ENCODE assay signal across 8 cellular contexts in genomic region chr19:36488816-36489138, GRCh38. TPM values are rescaled to one million over a fixed set of nuclear protein-coding genes. Genes with fewer than 3 reads are reported as not detected.
DNase-seq lines count a peak whose midpoint lies in the region; ATAC-seq and TF ChIP-seq lines count a peak whose summit lies in the region.

No MANE protein-coding gene starts in this region.

- H3K4me3 Mint-ChIP-seq in activated T-cell treated with anti-CD3 and anti-CD28 coated beads, Interleukin-2, amount 50 U/mL, for 4 hours: peak overlapping the region; percentile 93

- peak; percentile 98 for TF ChIP-seq CTCF in HEK293 (tag by site-specific recombination; IDR thresholded peaks at IDR 0.05)
- no peak for TF ChIP-seq CTCF in foreskin keratinocyte (conservative IDR thresholded peaks at IDR 0.05)
- TF ChIP-seq CTCF in prostate gland (IDR thresholded peaks at IDR 0.05): no peak

- H3K9me3 ChIP-seq in HEK293 (ENCODE audit: control insufficient read depth, insufficient read depth, low read depth, low read length) (peaks cover 5% of the 10 kb centered on the region), prostate gland (no peaks in the 10 kb centered on the region)

- POLR2A ChIA-PET in HEK293 (lab: Yijun Ruan, JAX): interaction anchor here (0.5 to 2.3 kb wide), 27 partner anchors 9 to 1106 kb away, joined by 3 to 56 read pairs (median 6); partner anchors contain the start of genes ZFP14, ZFP82, ZNF146 and ZNF260

- peaks cover 18% of the 10 kb centered on the region for H3K9me3 Mint-ChIP-seq in activated T-cell treated with anti-CD3 and anti-CD28 coated beads, Interleukin-2, amount 50 U/mL, for 4 hours

- WGBS in prostate gland: under 1% methylated on average over 12 of the region's 12 CpGs

- H3K4me1 ChIP-seq in HEK293 (ENCODE audit: control insufficient read depth, insufficient read depth, low read length) (0 out of 2 replicates have a peak, but pooled peaks cover 2% of the 10 kb centered on the region), foreskin keratinocyte (no peaks in the 10 kb centered on the region), prostate gland (replicated peaks) (no peaks in the 10 kb centered on the region)

- no peaks in the 10 kb centered on the region for H3K27me3 Mint-ChIP-seq in activated T-cell treated with anti-CD3 and anti-CD28 coated beads, Interleukin-2, amount 50 U/mL, for 4 hours (ENCODE audit: low read depth)

- no peaks in the 10 kb centered on the region for H3K27me3 ChIP-seq in foreskin keratinocyte
- H3K27me3 ChIP-seq in prostate gland (replicated peaks; ENCODE audit: insufficient read depth): no peaks in the 10 kb centered on the region

- peaks cover 4 to 17% of the 10 kb centered on the region in 2 experiments for H3K36me3 ChIP-seq in HEK293 (ENCODE audit: control insufficient read depth in 2 of 2, insufficient read depth in 1 of 2, low read length in 2 of 2)
- H3K36me3 ChIP-seq in prostate gland: no peaks in the 10 kb centered on the region

- H3K4me3 ChIP-seq in HEK293 (ENCODE audit: low read depth, low read length): peak overlapping the region; percentile 58
- H3K4me3 ChIP-seq in prostate gland: peak overlapping the region; percentile 53 to 68

- TF ChIP-seq POLR2A in prostate gland (IDR thresholded peaks at IDR 0.05): no peak

- H3K27ac ChIP-seq in HEK293 (ENCODE audit: extremely low read depth, low read depth, low read length): peak overlapping the region; percentile 95
- peak overlapping the region; percentile 88 for H3K27ac ChIP-seq in foreskin keratinocyte
- H3K27ac ChIP-seq in prostate gland: peak overlapping the region; percentile 96 to 97

- intact Hi-C loops in prostate gland (cut with DNase I): loop anchor here (2.0 kb wide), 1 partner anchor 40 kb away; the partner anchor contains the start of gene ZNF260

- H3K4me1 Mint-ChIP-seq in activated T-cell treated with anti-CD3 and anti-CD28 coated beads, Interleukin-2, amount 50 U/mL, for 4 hours (ENCODE audit: low read depth): peaks cover 30% of the 10 kb centered on the region

- DNase-seq in NCI-H2107 treated with DMSO at 0.1 percent for 48 hours (lab: John Stamatoyannopoulos, UW; ENCODE audit: unreplicated experiment) (peak; percentile 1), NCI-H2107 (lab: John Stamatoyannopoulos, UW) (no peak), NCI-H146 (lab: John Stamatoyannopoulos, UW) (peak; percentile 53), foreskin keratinocyte (no peak), prostate gland (ENCODE audit: low spot score) (no peak)
- peak; percentile 38 for DNase-seq in activated T-cell treated with anti-CD3 and anti-CD28 coated beads, Interleukin-2, amount 50 U/mL, for 4 hours

- ATAC-seq in activated T-cell treated with anti-CD3 and anti-CD28 coated beads, Interleukin-2, amount 50 U/mL, for 4 hours: peak; percentile 20 to 26
- ATAC-seq in foreskin keratinocyte: no peak
- ATAC-seq in HG03139 (IDR thresholded peaks at IDR 0.05; ENCODE audit: unreplicated experiment): no peak

- peaks cover 13% of the 10 kb centered on the region for H3K36me3 Mint-ChIP-seq in activated T-cell treated with anti-CD3 and anti-CD28 coated beads, Interleukin-2, amount 50 U/mL, for 4 hours (ENCODE audit: insufficient read depth)

- CTCF ChIA-PET in HEK293 (lab: Yijun Ruan, JAX): no interaction called here

TF ChIP-seq in HEK293, 187 proteins besides CTCF, POLR2A, EP300 and RAD21 (continues in another document):
- TF ChIP-seq ZNF211 (tag by site-specific recombination; IDR thresholded peaks at IDR 0.05; ENCODE audit: low read depth) (no peak), ZFP69B (tag by site-specific recombination; IDR thresholded peaks at IDR 0.05) (no peak), BCL11B (tag by site-specific recombination; IDR thresholded peaks at IDR 0.05; ENCODE audit: low read depth) (no peak), SCRT2 (tag by site-specific recombination; IDR thresholded peaks at IDR 0.05) (peak; percentile 100), ZNF473 (tag by site-specific recombination; IDR thresholded peaks at IDR 0.05) (0 out of 2 replicates have a peak, but pooled peaks have one; percentile 32), MZF1 (tag by site-specific recombination; IDR thresholded peaks at IDR 0.05; ENCODE audit: borderline replicate concordance) (0 out of 2 replicates have a peak, but pooled peaks have one; percentile 60), ZNF248 (tag by site-specific recombination; IDR thresholded peaks at IDR 0.05) (peak; percentile 81; the same call in 1 of the 2 replicates), ZNF324 (tag by site-specific recombination; IDR thresholded peaks at IDR 0.05) (no peak), ZBTB21 (tag by site-specific recombination; IDR thresholded peaks at IDR 0.05) (peak; percentile 74; the same call in 1 of the 2 replicates), ZNF677 (tag by site-specific recombination; IDR thresholded peaks at IDR 0.05) (no peak), ZNF837 (tag by site-specific recombination; IDR thresholded peaks at IDR 0.05) (no peak), ZNF148 (tag by site-specific recombination; IDR thresholded peaks at IDR 0.05; ENCODE audit: borderline replicate concordance) (peak; percentile 78; the same call in 1 of the 2 replicates), REPIN1 (tag by site-specific recombination; IDR thresholded peaks at IDR 0.05; ENCODE audit: low read depth) (no peak), ZNF654 (tag by site-specific recombination; IDR thresholded peaks at IDR 0.05; ENCODE audit: low read depth) (no peak), ZBTB7A (tag by site-specific recombination; IDR thresholded peaks at IDR 0.05; ENCODE audit: low read depth) (no peak), ZNF777 (tag by site-specific recombination; IDR thresholded peaks at IDR 0.05; ENCODE audit: borderline replicate concordance) (no peak), PRDM1 (tag by site-specific recombination; IDR thresholded peaks at IDR 0.05) (no peak), ZSCAN16 (tag by site-specific recombination; IDR thresholded peaks at IDR 0.05) (no peak), ZNF133 (tag by site-specific recombination; IDR thresholded peaks at IDR 0.05) (no peak; the same call in 1 of the 2 replicates), YY1 (tag by site-specific recombination; IDR thresholded peaks at IDR 0.05) (no peak), ZFHX2 (tag by site-specific recombination; conservative IDR thresholded peaks at IDR 0.05) (no peak), ZFP37 (tag by site-specific recombination; IDR thresholded peaks at IDR 0.05) (peak; percentile 98; the same call in 1 of the 2 replicates), ZNF311 (tag by site-specific recombination; IDR thresholded peaks at IDR 0.05; ENCODE audit: borderline replicate concordance) (peak; percentile 86; the same call in 1 of the 2 replicates), ZNF423 (tag by site-specific recombination; IDR thresholded peaks at IDR 0.05) (no peak)
- TF ChIP-seq, protein P1, sequence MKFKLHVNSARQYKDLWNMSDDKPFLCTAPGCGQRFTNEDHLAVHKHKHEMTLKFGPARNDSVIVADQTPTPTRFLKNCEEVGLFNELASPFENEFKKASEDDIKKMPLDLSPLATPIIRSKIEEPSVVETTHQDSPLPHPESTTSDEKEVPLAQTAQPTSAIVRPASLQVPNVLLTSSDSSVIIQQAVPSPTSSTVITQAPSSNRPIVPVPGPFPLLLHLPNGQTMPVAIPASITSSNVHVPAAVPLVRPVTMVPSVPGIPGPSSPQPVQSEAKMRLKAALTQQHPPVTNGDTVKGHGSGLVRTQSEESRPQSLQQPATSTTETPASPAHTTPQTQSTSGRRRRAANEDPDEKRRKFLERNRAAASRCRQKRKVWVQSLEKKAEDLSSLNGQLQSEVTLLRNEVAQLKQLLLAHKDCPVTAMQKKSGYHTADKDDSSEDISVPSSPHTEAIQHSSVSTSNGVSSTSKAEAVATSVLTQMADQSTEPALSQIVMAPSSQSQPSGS (tag by site-specific recombination; IDR thresholded peaks at IDR 0.05; ENCODE audit: low read depth): 0 out of 2 replicates have a peak, but pooled peaks have one; percentile 4
- TF ChIP-seq, protein P2, sequence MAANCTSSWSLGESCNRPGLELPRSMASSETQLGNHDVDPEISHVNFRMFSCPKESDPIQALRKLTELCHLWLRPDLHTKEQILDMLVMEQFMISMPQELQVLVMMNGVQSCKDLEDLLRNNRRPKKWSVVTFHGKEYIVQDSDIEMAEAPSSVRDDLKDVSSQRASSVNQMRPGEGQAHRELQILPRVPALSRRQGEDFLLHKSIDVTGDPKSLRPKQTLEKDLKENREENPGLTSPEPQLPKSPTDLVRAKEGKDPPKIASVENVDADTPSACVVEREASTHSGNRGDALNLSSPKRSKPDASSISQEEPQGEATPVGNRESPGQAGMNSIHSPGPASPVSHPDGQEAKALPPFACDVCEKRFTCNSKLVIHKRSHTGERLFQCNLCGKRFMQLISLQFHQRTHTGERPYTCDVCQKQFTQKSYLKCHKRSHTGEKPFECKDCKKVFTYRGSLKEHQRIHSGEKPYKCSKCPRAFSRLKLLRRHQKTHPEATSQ (tag by site-specific recombination; IDR thresholded peaks at IDR 0.05): no peak

RNA-seq across cellular contexts. Expression of gene ZNF566, which starts 0.6 kb away (rescaled TPM):
- 1 to 10 TPM; 5.8 to 9.0 (median 7.4) TPM for total RNA-seq in activated T-cell treated with anti-CD3 and anti-CD28 coated beads, Interleukin-2, amount 50 U/mL, for 4 hours
- total RNA-seq in foreskin keratinocyte (4.1 and 4.6 TPM in 2 replicates), prostate gland (10 to 100 TPM in 1 of 2 donors, 1 to 10 TPM in 1; 9.6 to 20.7 TPM)
- 1.3 and 1.8 TPM in 2 replicates for polyA plus RNA-seq in foreskin keratinocyte

RNA-seq across cellular contexts. Expression of gene ZNF260, which starts 39.3 kb away (rescaled TPM):
- total RNA-seq in activated T-cell treated with anti-CD3 and anti-CD28 coated beads, Interleukin-2, amount 50 U/mL, for 4 hours: 1 to 10 TPM; 2.6 to 7.1 (median 5.1) TPM
- 14.4 and 15.5 TPM in 2 replicates for total RNA-seq in foreskin keratinocyte
- polyA plus RNA-seq in foreskin keratinocyte: 2.4 and 2.5 TPM in 2 replicates
- total RNA-seq in prostate gland: 10 to 100 TPM in 1 of 2 donors, 1 to 10 TPM in 1; 6.2 to 11.9 TPM

Comparison
In these comparisons a context has a peak if more than half of its experiments do, and no peak if none do; other contexts are left out.
1. DNase-seq: peak in NCI-H2107 treated with DMSO at 0.1 percent for 48 hours (single experiment), NCI-H146 (single experiment) and activated T-cell treated with anti-CD3 and anti-CD28 coated beads, Interleukin-2, amount 50 U/mL, for 4 hours (single experiment); none in NCI-H2107 (single experiment), foreskin keratinocyte (0 of 2) and prostate gland (single experiment).
2. ATAC-seq: peak in activated T-cell treated with anti-CD3 and anti-CD28 coated beads, Interleukin-2, amount 50 U/mL, for 4 hours (2 of 2); none in foreskin keratinocyte (single experiment) and HG03139 (single experiment).
3. Peak in every context shown above with its lines, with median percentiles within 50 percentile points of each other: H3K27ac ChIP-seq.